Comparison of ENCODE assay signal across 8 cellular contexts in genomic region chr3:125437631-125438435, GRCh38.
A peak's percentile ranks its signal among the peaks of the same experiment; 100 is the strongest.
DNase-seq lines count a peak whose midpoint lies in the region; FAIRE-seq and TF ChIP-seq lines count a peak whose summit lies in the region.

No MANE protein-coding gene starts in this region.

- H3K27me3 Mint-ChIP-seq in activated naive CD4-positive, alpha-beta T cell treated with anti-CD3 and anti-CD28 coated beads, Interleukin-2, amount 10 ng/mL, durations not matched to agents 7 days and 5 days, result peaks cover 10% of the 10 kb centered on the region

- no peak overlapping the region for H3K27ac Mint-ChIP-seq in activated naive CD4-positive, alpha-beta T cell treated with anti-CD3 and anti-CD28 coated beads, Interleukin-2, amount 10 ng/mL, durations not matched to agents 7 days and 5 days

- peaks cover 2% of the 10 kb centered on the region for H3K36me3 Mint-ChIP-seq in activated naive CD4-positive, alpha-beta T cell treated with anti-CD3 and anti-CD28 coated beads, Interleukin-2, amount 10 ng/mL, durations not matched to agents 7 days and 5 days

- BruUV-seq in A673 (replicated peaks; lab: Mats Ljungman, UMichigan), result no TSS peak

- H3K36me3 ChIP-seq in A673 (ENCODE audit: insufficient read depth, low read length, poor library complexity, severe bottlenecking), result no peaks in the 10 kb centered on the region

- H3K9me3 ChIP-seq in A673 (ENCODE audit: low read depth, low read length, poor library complexity, severe bottlenecking), result peaks cover 4% of the 10 kb centered on the region

- H3K4me1 ChIP-seq in A673 (ENCODE audit: insufficient read depth, low read length, poor library complexity, severe bottlenecking), result no peaks in the 10 kb centered on the region

- H3K27me3 ChIP-seq in A673 (replicated peaks; ENCODE audit: insufficient read depth, low read depth, low read length, poor library complexity), result no peaks in the 10 kb centered on the region

- no peak for TF ChIP-seq POLR2A in GM12892 (IDR thresholded peaks at IDR 0.05; ENCODE audit: low read depth, low read length)

- peak; percentile 97 for TF ChIP-seq CTCF in A673 (conservative IDR thresholded peaks at IDR 0.05; ENCODE audit: low read depth, low read length)

- FAIRE-seq in GM12892 (lab: Jason Lieb, UNC), result peak; percentile 74

- intact Hi-C loops in A673 (cut with micrococcal nuclease; ENCODE audit: unreplicated experiment) (loop anchor here (2.0 to 5.0 kb wide), 4 partner anchors 286 to 677 kb away; no protein-coding TSS in a partner anchor), head of caudate nucleus (cut with DNase I) (loop anchor here (5.0 kb wide), 1 partner anchor 441 kb away; no protein-coding TSS in a partner anchor)

- H3K27ac ChIP-seq in A673 (ENCODE audit: low read depth, low read length, poor library complexity, severe bottlenecking), result no peak overlapping the region

- peak; percentile 53 for DNase-seq in A673 (ENCODE audit: low spot score)
- DNase-seq in GM12892 (ENCODE audit: insufficient read length), result no peak
- peak; percentile 61 for DNase-seq in RPMI8226
- peak; percentile 70 for DNase-seq in activated naive CD4-positive, alpha-beta T cell treated with anti-CD3 and anti-CD28 coated beads, Interleukin-2, amount 10 ng/mL, durations not matched to agents 7 days and 5 days
- peak in 41 of 42 donors; percentile 16 to 89 (median 72) for DNase-seq in head of caudate nucleus
- peak; percentile 60 for DNase-seq in pons (ENCODE audit: low spot score)
- DNase-seq in ureter (ENCODE audit: low spot score), result peak; percentile 59
- DNase-seq in H4 (ENCODE audit: low spot score), result no peak

- POLR2A ChIA-PET in A673 (lab: Charles Lee; ENCODE audit: low non-redundant PET), result no interaction called here

- H3K4me3 Mint-ChIP-seq in activated naive CD4-positive, alpha-beta T cell treated with anti-CD3 and anti-CD28 coated beads, Interleukin-2, amount 10 ng/mL, durations not matched to agents 7 days and 5 days, result no peak overlapping the region

- H3K9me3 Mint-ChIP-seq in activated naive CD4-positive, alpha-beta T cell treated with anti-CD3 and anti-CD28 coated beads, Interleukin-2, amount 10 ng/mL, durations not matched to agents 7 days and 5 days, result no peaks in the 10 kb centered on the region

- CTCF ChIA-PET in A673 (lab: Charles Lee), result interaction anchor here (0.7 to 1.0 kb wide), 6 partner anchors 246 to 651 kb away, joined by 3 to 10 read pairs (median 4); no protein-coding TSS in a partner anchor
- CTCF ChIA-PET in activated naive CD4-positive, alpha-beta T cell treated with anti-CD3 and anti-CD28 coated beads, Interleukin-2, amount 10 ng/mL, durations not matched to agents 7 days and 5 days (lab: Charles Lee), result interaction anchor here (0.6 to 1.9 kb wide), 7 partner anchors 97 to 677 kb away, joined by 3 to 7 read pairs (median 4); no protein-coding TSS in a partner anchor

- H3K4me3 ChIP-seq in A673 (ENCODE audit: low read depth, low read length, poor library complexity, severe bottlenecking), result no peak overlapping the region

- no peaks in the 10 kb centered on the region for H3K4me1 Mint-ChIP-seq in activated naive CD4-positive, alpha-beta T cell treated with anti-CD3 and anti-CD28 coated beads, Interleukin-2, amount 10 ng/mL, durations not matched to agents 7 days and 5 days

Comparison
In these comparisons a context has a peak if more than half of its experiments do, and no peak if none do; other contexts are left out.
1. DNase-seq: peak in A673 (single experiment), RPMI8226 (single experiment), activated naive CD4-positive, alpha-beta T cell treated with anti-CD3 and anti-CD28 coated beads, Interleukin-2, amount 10 ng/mL, durations not matched to agents 7 days and 5 days (single experiment), head of caudate nucleus (41 of 42), pons (single experiment) and ureter (single experiment); none in GM12892 (single experiment) and H4 (single experiment).